ENCODE assay signal across 11 cellular contexts in genomic region chr12:10361622-10362021, GRCh38. TPM values are rescaled to one million over a fixed set of nuclear protein-coding genes. Genes with fewer than 3 reads are reported as not detected.
DNase-seq lines count a peak whose midpoint lies in the region; ATAC-seq, FAIRE-seq and TF ChIP-seq lines count a peak whose summit lies in the region.
"Had no signal": no experiment of that assay in that cellular context is flagged by ENCODE, and none has a peak within 500 bp of the region (broad histone marks: within the 10 kb centered on the region; RNA-seq: fewer than 3 reads in every experiment).

No MANE protein-coding gene starts in this region.

- TF ChIP-seq CTCF in CD8-positive, alpha-beta T cell (IDR thresholded peaks at IDR 0.05): no peak
- TF ChIP-seq CTCF in bronchial epithelial cell (IDR thresholded peaks at IDR 0.05; ENCODE audit: insufficient read depth, low read length, severe bottlenecking): no peak

- H3K36me3 Mint-ChIP-seq in CD8-positive, alpha-beta T cell: peaks cover 46% of the 10 kb centered on the region
- peaks cover 4% of the 10 kb centered on the region for H3K36me3 Mint-ChIP-seq in natural killer cell treated with Interleukin-12 subunit alpha and Interleukin-12 subunit beta and Interleukin-15 and Interleukin-18, amount 100 ng/mL, for 72 hours

- H3K27ac ChIP-seq in CD8-positive, alpha-beta T cell (ENCODE audit: low read depth, low read length): no peak overlapping the region

- no peaks in the 10 kb centered on the region for H3K9me3 ChIP-seq in CD8-positive, alpha-beta T cell (ENCODE audit: low read length)
- H3K9me3 ChIP-seq: esophagus muscularis mucosa had no signal

- H3K27me3 Mint-ChIP-seq in CD8-positive, alpha-beta T cell (ENCODE audit: low read depth): no peaks in the 10 kb centered on the region
- no peaks in the 10 kb centered on the region for H3K27me3 Mint-ChIP-seq in natural killer cell treated with Interleukin-12 subunit alpha and Interleukin-12 subunit beta and Interleukin-15 and Interleukin-18, amount 100 ng/mL, for 72 hours

- H3K36me3 ChIP-seq in CD8-positive, alpha-beta T cell (ENCODE audit: insufficient read depth, low read length): no peaks in the 10 kb centered on the region
- peaks cover 2% of the 10 kb centered on the region for H3K36me3 ChIP-seq in bronchial epithelial cell (ENCODE audit: control insufficient read depth, insufficient read depth, low read length)
- H3K36me3 ChIP-seq: esophagus muscularis mucosa had no signal

- H3K9me3 Mint-ChIP-seq in CD8-positive, alpha-beta T cell: no peaks in the 10 kb centered on the region
- no peaks in the 10 kb centered on the region for H3K9me3 Mint-ChIP-seq in natural killer cell treated with Interleukin-12 subunit alpha and Interleukin-12 subunit beta and Interleukin-15 and Interleukin-18, amount 100 ng/mL, for 72 hours

- CTCF ChIA-PET in CD8-positive, alpha-beta T cell (lab: Charles Lee): interaction anchor here (0.7 kb wide), 1 partner anchor 347 kb away, joined by 3 read pairs; no protein-coding TSS in a partner anchor

- DNase-seq in CD8-positive, alpha-beta T cell: no peak
- DNase-seq in NCI-H146 (lab: John Stamatoyannopoulos, UW) (peak; percentile 82), bronchial epithelial cell (ENCODE audit: low read depth) (peak; percentile 81), germinal center (ENCODE audit: low spot score) (no peak), NCI-H1694 treated with DMSO at 0.1 percent for 48 hours (lab: John Stamatoyannopoulos, UW) (no peak), NCI-H1436 (lab: John Stamatoyannopoulos, UW) (no peak)
- DNase-seq in natural killer cell treated with Interleukin-12 subunit alpha and Interleukin-12 subunit beta and Interleukin-15 and Interleukin-18, amount 100 ng/mL, for 72 hours (ENCODE audit: low spot score): no peak
- DNase-seq in activated effector memory CD4-positive, alpha-beta T cell treated with anti-CD3 and anti-CD28 coated beads, Interleukin-2, amount 50 U/mL, for 16 hours: no peak
- DNase-seq: NCI-H1694 had no signal

- H3K4me3 Mint-ChIP-seq in CD8-positive, alpha-beta T cell: peak overlapping the region; percentile 8
- no peak overlapping the region for H3K4me3 Mint-ChIP-seq in natural killer cell treated with Interleukin-12 subunit alpha and Interleukin-12 subunit beta and Interleukin-15 and Interleukin-18, amount 100 ng/mL, for 72 hours

- H3K4me1 Mint-ChIP-seq in CD8-positive, alpha-beta T cell (ENCODE audit: low read depth): peaks cover 33% of the 10 kb centered on the region
- peaks cover 29 to 39% of the 10 kb centered on the region in 2 donors for H3K4me1 Mint-ChIP-seq in natural killer cell treated with Interleukin-12 subunit alpha and Interleukin-12 subunit beta and Interleukin-15 and Interleukin-18, amount 100 ng/mL, for 72 hours (ENCODE audit: low read depth in 2 of 2)

- no peaks in the 10 kb centered on the region for H3K27me3 ChIP-seq in CD8-positive, alpha-beta T cell (ENCODE audit: insufficient read depth, low read length)
- no peaks in the 10 kb centered on the region for H3K27me3 ChIP-seq in bronchial epithelial cell (ENCODE audit: control insufficient read depth, insufficient read depth, low read length)
- H3K27me3 ChIP-seq: esophagus muscularis mucosa had no signal

- no peak for FAIRE-seq in bronchial epithelial cell (lab: Jason Lieb, UNC)

- ATAC-seq in CD8-positive, alpha-beta T cell: no peak
- no peak for ATAC-seq in natural killer cell treated with Interleukin-12 subunit alpha and Interleukin-12 subunit beta and Interleukin-15 and Interleukin-18, amount 100 ng/mL, for 72 hours

- no peak overlapping the region for H3K4me3 ChIP-seq in CD8-positive, alpha-beta T cell (ENCODE audit: low read depth, low read length)
- peak overlapping the region; percentile 14 for H3K4me3 ChIP-seq in bronchial epithelial cell (ENCODE audit: low read depth, low read length)
- H3K4me3 ChIP-seq: esophagus muscularis mucosa had no signal

- POLR2A ChIA-PET in CD8-positive, alpha-beta T cell (lab: Charles Lee): interaction anchor here (1.0 kb wide), 1 partner anchor 25 kb away, joined by 4 read pairs; no protein-coding TSS in a partner anchor

- intact Hi-C loops in CD8-positive, alpha-beta T cell (cut with DNase I, micrococcal nuclease): loop anchor here (5.0 to 10.0 kb wide), 4 partner anchors 149 to 607 kb away; partner anchors contain the start of genes CLEC2B (in 1 of the 2), GABARAPL1 (in 1 of the 2) and MAGOHB (in 1 of the 2)

- peaks cover 60% of the 10 kb centered on the region for H3K4me1 ChIP-seq in CD8-positive, alpha-beta T cell (ENCODE audit: insufficient read depth, low read length)

- H3K27ac Mint-ChIP-seq in CD8-positive, alpha-beta T cell: peak overlapping the region; percentile 88
- peak overlapping the region; percentile 14 to 39 for H3K27ac Mint-ChIP-seq in natural killer cell treated with Interleukin-12 subunit alpha and Interleukin-12 subunit beta and Interleukin-15 and Interleukin-18, amount 100 ng/mL, for 72 hours

RNA-seq across cellular contexts. Expression of gene KLRK1, which starts 28.2 kb away (rescaled TPM):
- total RNA-seq in CD8-positive, alpha-beta T cell: 100 to 1,000 TPM; 238 to 242 TPM
- total RNA-seq in bronchial epithelial cell: not detected in 2 replicates
- 100 to 1,000 TPM in 1 of 2 donors, 10 to 100 TPM in 1; 80.4 to 126 TPM for total RNA-seq in natural killer cell treated with Interleukin-12 subunit alpha and Interleukin-12 subunit beta and Interleukin-15 and Interleukin-18, amount 100 ng/mL, for 72 hours

RNA-seq across cellular contexts. Expression of gene KLRC4, which starts 47.9 kb away (rescaled TPM):
- total RNA-seq in CD8-positive, alpha-beta T cell: 10 to 100 TPM; 14.3 to 16.0 TPM
- total RNA-seq in bronchial epithelial cell: not detected in 2 replicates
- 10 to 100 TPM in 1 of 2 donors, 1 to 10 TPM in 1; 5.4 to 17.8 TPM for total RNA-seq in natural killer cell treated with Interleukin-12 subunit alpha and Interleukin-12 subunit beta and Interleukin-15 and Interleukin-18, amount 100 ng/mL, for 72 hours
- total RNA-seq: T-helper 1 cell treated with Interleukin-12 subunit alpha and Interleukin-12 subunit beta and Interleukin-4 antibody, amounts not matched to agents 30 ng/mL and 1 ng/mL, for 36 hours had no signal

RNA-seq across cellular contexts. Expression of gene KLRD1, which starts 54.0 kb away (rescaled TPM):
- total RNA-seq in CD8-positive, alpha-beta T cell: 10 to 100 TPM; 12.3 to 13.1 TPM
- total RNA-seq in bronchial epithelial cell: 0.26 and 0.53 TPM in 2 replicates
- 100 to 1,000 TPM in 1 of 2 donors, 10 to 100 TPM in 1; 58.2 to 197 TPM for total RNA-seq in natural killer cell treated with Interleukin-12 subunit alpha and Interleukin-12 subunit beta and Interleukin-15 and Interleukin-18, amount 100 ng/mL, for 72 hours

RNA-seq across cellular contexts. Expression of gene KLRC3, which starts 58.8 kb away (rescaled TPM):
- total RNA-seq in CD8-positive, alpha-beta T cell: 1 to 10 TPM; 5.2 to 6.2 TPM
- not detected in 2 replicates for total RNA-seq in bronchial epithelial cell
- total RNA-seq in natural killer cell treated with Interleukin-12 subunit alpha and Interleukin-12 subunit beta and Interleukin-15 and Interleukin-18, amount 100 ng/mL, for 72 hours: 1 to 10 TPM; 7.9 to 9.6 TPM
- total RNA-seq: esophagus muscularis mucosa; T-helper 1 cell treated with Interleukin-12 subunit alpha and Interleukin-12 subunit beta and Interleukin-4 antibody, amounts not matched to agents 30 ng/mL and 1 ng/mL, for 36 hours had no signal

Comparison
In these comparisons a context has a peak if more than half of its experiments do, and no peak if none do; other contexts are left out.
1. DNase-seq: peak in NCI-H146 (single experiment) and bronchial epithelial cell (single experiment); none in CD8-positive, alpha-beta T cell (0 of 7), natural killer cell treated with Interleukin-12 subunit alpha and Interleukin-12 subunit beta and Interleukin-15 and Interleukin-18, amount 100 ng/mL, for 72 hours (single experiment), germinal center (single experiment), NCI-H1694 treated with DMSO at 0.1 percent for 48 hours (single experiment), activated effector memory CD4-positive, alpha-beta T cell treated with anti-CD3 and anti-CD28 coated beads, Interleukin-2, amount 50 U/mL, for 16 hours (single experiment) and NCI-H1436 (single experiment).
2. RNA of gene KLRK1, which starts 28.2 kb away (total RNA-seq): 238 to 242 TPM in CD8-positive, alpha-beta T cell and 80.4 to 126 TPM in natural killer cell treated with Interleukin-12 subunit alpha and Interleukin-12 subunit beta and Interleukin-15 and Interleukin-18, amount 100 ng/mL, for 72 hours; not detected in bronchial epithelial cell; every median in the first group is over 10 times any median in the second.
3. RNA of gene KLRD1, which starts 54.0 kb away (total RNA-seq): 58.2 to 197 TPM in natural killer cell treated with Interleukin-12 subunit alpha and Interleukin-12 subunit beta and Interleukin-15 and Interleukin-18, amount 100 ng/mL, for 72 hours; 12.3 to 13.1 TPM in CD8-positive, alpha-beta T cell and 0.26 to 0.53 TPM in bronchial epithelial cell; every median in the first group is over 4 times any median in the second.